1 cellular context compared by ENCODE assay signal in genomic region chr1:91076834-91077233, GRCh38.
TF ChIP-seq lines count a peak whose summit lies in the region.

No MANE protein-coding gene starts in this region.

TF ChIP-seq in GM23338, 12 proteins besides CTCF, POLR2A, EP300 and RAD21 (continued from another document):
- TF ChIP-seq ZNF462 (CRISPR knock-in tag; IDR thresholded peaks at IDR 0.05) (no peak), EZH2phosphoT487 (IDR thresholded peaks at IDR 0.05; ENCODE audit: unreplicated experiment) (no peak), EZH2 (IDR thresholded peaks at IDR 0.05; ENCODE audit: low read depth, unreplicated experiment) (no peak), NANOG (IDR thresholded peaks at IDR 0.05; ENCODE audit: borderline replicate concordance) (no peak), ZNF331 (CRISPR knock-in tag; IDR thresholded peaks at IDR 0.05; ENCODE audit: low read depth) (no peak), ETS1 (IDR thresholded peaks at IDR 0.05) (no peak), CREB1 (CRISPR knock-in tag; IDR thresholded peaks at IDR 0.05; ENCODE audit: low read depth) (no peak), REST (IDR thresholded peaks at IDR 0.05; ENCODE audit: unreplicated experiment) (no peak), JUNB (IDR thresholded peaks at IDR 0.05; ENCODE audit: unreplicated experiment) (no peak)
